Comparison of ENCODE assay signal across 1 cellular context in the genomic region with DNA sequence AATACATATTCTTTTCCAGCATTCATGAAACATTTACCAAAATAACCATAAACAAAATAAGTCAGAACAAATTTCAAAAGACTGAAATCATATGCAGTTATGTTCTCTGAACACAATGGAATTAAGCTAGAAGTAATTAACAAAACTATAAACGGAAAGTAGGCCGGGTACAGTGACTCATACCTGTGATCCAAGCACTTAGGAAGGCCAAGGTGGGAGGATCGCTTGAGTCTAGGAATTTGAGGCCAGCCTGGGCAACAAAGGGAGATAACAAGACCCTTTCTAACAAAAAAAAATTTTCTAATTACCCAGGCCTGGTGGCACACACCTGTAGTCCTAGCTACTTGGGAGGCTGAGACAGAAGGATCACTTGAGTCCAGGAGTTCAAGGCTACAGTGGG.
TF ChIP-seq lines count a peak whose summit lies in the region.

No MANE protein-coding gene starts in this region.

TF ChIP-seq in A549, 52 proteins besides CTCF, POLR2A, EP300 and RAD21:
- TF ChIP-seq ZSCAN20 (CRISPR knock-in tag; IDR thresholded peaks at IDR 0.05) (no peak), FOSL2 (IDR thresholded peaks at IDR 0.05) (no peak), FOSL2 (CRISPR knock-in tag; IDR thresholded peaks at IDR 0.05) (0 out of 2 replicates have a peak, but pooled peaks have one; percentile 9)
